16 cellular contexts compared by ENCODE assay signal in genomic region chr12:101803978-101804377, GRCh38. TPM values are rescaled to one million over a fixed set of nuclear protein-coding genes. Genes with fewer than 3 reads are reported as not detected.
DNase-seq lines count a peak whose midpoint lies in the region; ATAC-seq and TF ChIP-seq lines count a peak whose summit lies in the region.
"Had no signal": no experiment of that assay in that cellular context is flagged by ENCODE, and none has a peak within 500 bp of the region (broad histone marks: within the 10 kb centered on the region; RNA-seq: fewer than 3 reads in every experiment).

No MANE protein-coding gene starts in this region.

- intact Hi-C loops in natural killer cell (cut with micrococcal nuclease) (no loop called here), left cardiac atrium (cut with DNase I) (no loop called here)

- ATAC-seq in T-helper 17 cell (no peak), natural killer cell (peak; percentile 65 to 79 (median 77)), left cardiac atrium (no peak)
- ATAC-seq: PC-3 had no signal

- H3K4me1 ChIP-seq in BLaER1 treated with 17β-estradiol and CSF1 and Interleukin-3, amounts not matched to agents 10 nM and 100 nM, result peaks cover 26 to 96% (median 62%) of the 10 kb centered on the region in 10 experiments

- H3K27me3 Mint-ChIP-seq in T-helper 17 cell, result no peaks in the 10 kb centered on the region
- H3K27me3 Mint-ChIP-seq in natural killer cell (ENCODE audit: low read depth in 2 of 2), result no peaks in the 10 kb centered on the region
- H3K27me3 Mint-ChIP-seq: B cell; CD4-positive, alpha-beta memory T cell had no signal

- peaks cover 0 to 17% (median 0%) of the 10 kb centered on the region in 11 experiments; a peak in 8 of 22 replicates for H3K36me3 ChIP-seq in BLaER1 treated with 17β-estradiol and CSF1 and Interleukin-3, amounts not matched to agents 10 nM and 100 nM

- H3K27ac ChIP-seq in BLaER1 treated with 17β-estradiol and CSF1 and Interleukin-3, amounts not matched to agents 10 nM and 100 nM, result peak overlapping the region; percentile 22 to 76 (median 68); a peak in 20 of 22 replicates

- DNase-seq in GM12865 (ENCODE audit: low read depth) (peak; percentile 64), T-helper 17 cell (no peak), natural killer cell (no peak), Ammon's horn (ENCODE audit: low spot score) (no peak), NCI-H524 treated with DMSO at 0.1 percent for 48 hours (lab: John Stamatoyannopoulos, UW) (no peak), left cardiac atrium (no peak)
- DNase-seq: CD4-positive, alpha-beta memory T cell; GOT3; NCI-H1417; NCI-H187 treated with DMSO at 0.1 percent for 48 hours; NCI-H2171; NCI-H446 treated with DMSO at 0.1 percent for 48 hours; NCI-H774; PC-3 had no signal

- H3K27ac Mint-ChIP-seq in T-helper 17 cell (peak overlapping the region; percentile 62), natural killer cell (peak overlapping the region; percentile 80 to 86)
- H3K27ac Mint-ChIP-seq: B cell had no signal

- peak overlapping the region in 3 of 10 experiments; percentile 24 to 32 (median 27); a peak in 5 of 20 replicates for H3K4me3 ChIP-seq in BLaER1 treated with 17β-estradiol and CSF1 and Interleukin-3, amounts not matched to agents 10 nM and 100 nM
- H3K4me3 ChIP-seq in GM12865 (ENCODE audit: low read depth, low read length), result peak overlapping the region; percentile 15; the same call in 1 of the 2 replicates

- peaks cover 0 to 10% (median 0%) of the 10 kb centered on the region in 11 experiments; a peak in 5 of 22 replicates for H3K9me3 ChIP-seq in BLaER1 treated with 17β-estradiol and CSF1 and Interleukin-3, amounts not matched to agents 10 nM and 100 nM (replicated peaks in 1 of 11)
- H3K9me3 ChIP-seq in T-helper 17 cell (ENCODE audit: control insufficient read depth, low read length, poor library complexity, severe bottlenecking), result no peaks in the 10 kb centered on the region

- H3K4me1 Mint-ChIP-seq in T-helper 17 cell, result peaks cover 10% of the 10 kb centered on the region
- peaks cover 61 to 66% of the 10 kb centered on the region in 2 donors for H3K4me1 Mint-ChIP-seq in natural killer cell

- no peak for TF ChIP-seq CTCF in GM12865 (IDR thresholded peaks at IDR 0.05; ENCODE audit: insufficient read depth, low read depth, low read length, missing control alignments)
- no peak for TF ChIP-seq CTCF in natural killer cell (IDR thresholded peaks at IDR 0.05)

- H3K4me2 ChIP-seq in BLaER1 treated with 17β-estradiol and CSF1 and Interleukin-3, amounts not matched to agents 10 nM and 100 nM, result peak overlapping the region; percentile 43 to 86 (median 70)

- no peak overlapping the region for H3K4me3 Mint-ChIP-seq in T-helper 17 cell
- peak overlapping the region; percentile 74 for H3K4me3 Mint-ChIP-seq in natural killer cell
- H3K4me3 Mint-ChIP-seq: B cell; CD4-positive, alpha-beta memory T cell had no signal

- H3K36me3 Mint-ChIP-seq in T-helper 17 cell (ENCODE audit: low read depth) (no peaks in the 10 kb centered on the region), natural killer cell (no peaks in the 10 kb centered on the region)

- no peaks in the 10 kb centered on the region for H3K9me3 Mint-ChIP-seq in natural killer cell
- H3K9me3 Mint-ChIP-seq: CD4-positive, alpha-beta memory T cell had no signal

- H3K9ac ChIP-seq in BLaER1 treated with 17β-estradiol and CSF1 and Interleukin-3, amounts not matched to agents 10 nM and 100 nM, result peak overlapping the region in 10 of 11 experiments; percentile 28 to 62 (median 46); a peak in 16 of 22 replicates

- H3K27me3 ChIP-seq in BLaER1 treated with 17β-estradiol and CSF1 and Interleukin-3, amounts not matched to agents 10 nM and 100 nM, result no peaks in the 10 kb centered on the region

- H4K20me1 ChIP-seq in BLaER1 treated with 17β-estradiol and CSF1 and Interleukin-3, amounts not matched to agents 10 nM and 100 nM, result peaks cover 0 to 33% (median 0%) of the 10 kb centered on the region in 11 experiments; a peak in 4 of 22 replicates

RNA-seq across cellular contexts. Expression of gene GNPTAB, which starts 26.8 kb away (rescaled TPM):
- 10 to 100 TPM; 38.1 to 41.2 TPM for total RNA-seq in T-helper 17 cell
- total RNA-seq in natural killer cell, result 100 to 1,000 TPM; 260 to 285 (median 262) TPM
- 10 to 100 TPM; 41.1 to 45.1 TPM for total RNA-seq in left cardiac atrium

Comparison
In these comparisons a context has a peak if more than half of its experiments do, and no peak if none do; other contexts are left out.
1. ATAC-seq: peak in natural killer cell (3 of 3); none in T-helper 17 cell (single experiment) and left cardiac atrium (0 of 2).
2. RNA of gene GNPTAB, which starts 26.8 kb away (total RNA-seq): 260 to 285 TPM in natural killer cell; 41.1 to 45.1 TPM in left cardiac atrium and 38.1 to 41.2 TPM in T-helper 17 cell; every median in the first group is over 4 times any median in the second.